27 cellular contexts compared by ENCODE assay signal in the genomic region with DNA sequence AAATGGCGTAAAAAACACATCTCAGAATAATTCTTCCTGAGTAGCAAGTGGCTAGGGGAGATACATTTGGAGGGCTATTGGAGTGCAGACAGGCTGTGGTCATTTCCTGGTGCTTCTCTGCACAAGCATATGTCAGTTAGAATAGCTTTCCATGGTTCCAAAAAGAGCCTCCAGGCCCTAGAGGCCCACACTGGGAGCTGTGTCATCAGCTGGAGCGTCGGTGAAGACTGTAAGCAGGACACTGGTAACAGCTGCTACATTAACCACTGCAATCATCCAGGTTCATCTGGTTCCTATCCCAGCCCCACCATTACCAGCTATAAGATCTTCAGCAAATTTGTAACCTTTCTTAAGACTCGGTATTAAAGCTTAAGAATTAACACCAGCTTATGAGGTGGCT.
"Had no signal": no experiment of that assay in that cellular context is flagged by ENCODE, and none has a peak within 500 bp of the region (broad histone marks: within the 10 kb centered on the region; RNA-seq: fewer than 3 reads in every experiment).

No MANE protein-coding gene starts in this region.

- H2AFZ ChIP-seq: neural progenitor cell, parathyroid adenoma had no signal

- H3K4me3 ChIP-seq: coronary artery, dorsolateral prefrontal cortex, neural progenitor cell, psoas muscle, sigmoid colon, stomach, thyroid gland, upper lobe of left lung, vagina had no signal

- H3K4me1 ChIP-seq: neural progenitor cell, parathyroid adenoma, psoas muscle, sigmoid colon, thyroid gland, upper lobe of left lung, vagina had no signal

- H3K9ac ChIP-seq: neural progenitor cell, parathyroid adenoma had no signal

- H3K27ac ChIP-seq: brain microvascular endothelial cell, coronary artery, dorsolateral prefrontal cortex, neural progenitor cell, parathyroid adenoma, psoas muscle, sigmoid colon, stomach, thyroid gland, upper lobe of left lung, vagina, VCaP had no signal

- DNase-seq: activated CD4-positive, alpha-beta T cell treated with anti-CD3 and anti-CD28 coated beads for 4 hours; activated CD4-positive, alpha-beta T cell treated with anti-CD3 and anti-CD28 coated beads, Interleukin-2, amount 50 U/mL, for 4 hours; activated effector memory CD4-positive, alpha-beta T cell treated with Interleukin-2 at 50 U/mL for 16 hours; activated naive CD4-positive, alpha-beta T cell treated with Interleukin-2 at 50 U/mL for 16 hours; activated T-cell treated with anti-CD3 and anti-CD28 coated beads for 4 hours; brain microvascular endothelial cell; dorsolateral prefrontal cortex; foreskin melanocyte; islet precursor cell; mammary epithelial cell; midbrain; natural killer cell; occipital lobe; psoas muscle; sigmoid colon; stimulated activated CD4-positive, alpha-beta T cell treated with anti-CD3 and anti-CD28 coated beads, Interleukin-15, amount 100 ng/mL, for 24 hours; stimulated activated CD4-positive, alpha-beta T cell treated with anti-CD3 and anti-CD28 coated beads, Interleukin-2, amount 100 ng/mL, for 24 hours; stimulated activated naive B cell treated with anti-CD40 and anti-IgM and Interleukin-4, amounts not matched to agents 10 μg/mL and 1 μg/mL and 100 μg/mL, for 72 hours; stomach; T-helper 9 cell; thyroid gland; upper lobe of left lung had no signal

- H3K27me3 ChIP-seq: brain microvascular endothelial cell, neural progenitor cell, sigmoid colon, stomach, thyroid gland, upper lobe of left lung, vagina had no signal

- ATAC-seq: natural killer cell; psoas muscle; stimulated activated naive B cell treated with anti-CD40 and anti-IgM and Interleukin-4, amounts not matched to agents 10 μg/mL and 1 μg/mL and 100 μg/mL, for 72 hours had no signal

- H3K4me2 ChIP-seq: neural progenitor cell had no signal

- H3K9me3 ChIP-seq: psoas muscle, sigmoid colon, stomach, thyroid gland, upper lobe of left lung, vagina had no signal

- H3K79me2 ChIP-seq: parathyroid adenoma had no signal

- H3K36me3 ChIP-seq: brain microvascular endothelial cell, neural progenitor cell, sigmoid colon, stomach, thyroid gland, upper lobe of left lung, vagina had no signal
